In genomic region chr5:172336264-172336663, GRCh38 we compare ENCODE assay signal across 18 cellular contexts. TPM values are rescaled to one million over a fixed set of nuclear protein-coding genes. Genes with fewer than 3 reads are reported as not detected.
DNase-seq lines count a peak whose midpoint lies in the region; ATAC-seq and TF ChIP-seq lines count a peak whose summit lies in the region.
"Had no signal": no experiment of that assay in that cellular context is flagged by ENCODE, and none has a peak within 500 bp of the region (broad histone marks: within the 10 kb centered on the region; RNA-seq: fewer than 3 reads in every experiment).

No MANE protein-coding gene starts in this region.

- no peaks in the 10 kb centered on the region for H3K9me2 ChIP-seq in SK-N-SH

- H3K4me2 ChIP-seq in SK-N-SH = no peak overlapping the region
- H3K4me2 ChIP-seq: KMS-11 had no signal

- no peak overlapping the region for H2AFZ ChIP-seq in SK-N-SH (ENCODE audit: low read depth)

- TF ChIP-seq EP300 in SK-N-SH (IDR thresholded peaks at IDR 0.05; ENCODE audit: borderline replicate concordance in 1 of 2, low read depth in 1 of 2, low read length in 1 of 2) = no peak

- no peak overlapping the region for H3K27ac ChIP-seq in SK-N-SH (ENCODE audit: low read depth in 2 of 2, low read length in 1 of 2)
- H3K27ac ChIP-seq: 22Rv1, KMS-11 had no signal

- TF ChIP-seq CTCF in SK-N-SH (IDR thresholded peaks at IDR 0.05) = no peak

- DNase-seq in DMS 273 (lab: John Stamatoyannopoulos, UW; ENCODE audit: unreplicated experiment) (peak; percentile 62), DMS 273 treated with DMSO at 0.1 percent for 48 hours (lab: John Stamatoyannopoulos, UW) (no peak), SK-N-SH (peak; percentile 49), SHP77 treated with DMSO at 0.1 percent for 48 hours (lab: John Stamatoyannopoulos, UW) (peak; percentile 13)
- no peak for DNase-seq in activated T-cell treated with anti-CD3 and anti-CD28 coated beads, Interleukin-2, amount 50 U/mL, for 72 hours
- DNase-seq in stimulated activated CD4-positive, alpha-beta T cell treated with anti-CD3 and anti-CD28 coated beads, Interleukin-4, amount 100 ng/mL, for 4 hours = no peak
- DNase-seq: CD8-positive, alpha-beta memory T cell; NCI-H187 treated with DMSO at 0.1 percent for 48 hours; NCI-H774 had no signal

- H4K20me1 ChIP-seq in SK-N-SH (ENCODE audit: insufficient read depth) = no peaks in the 10 kb centered on the region

- peaks cover 0 to 15% of the 10 kb centered on the region in 2 experiments; a peak in 1 of 4 replicates for H3K4me1 ChIP-seq in SK-N-SH (ENCODE audit: control insufficient read depth in 1 of 2, insufficient read depth in 2 of 2, low read depth in 1 of 2, low read length in 1 of 2)

- no peak for TF ChIP-seq RAD21 in SK-N-SH (IDR thresholded peaks at IDR 0.05; ENCODE audit: low read length)

- H3K27ac Mint-ChIP-seq in activated T-cell treated with anti-CD3 and anti-CD28 coated beads, Interleukin-2, amount 50 U/mL, for 72 hours = no peak overlapping the region
- H3K27ac Mint-ChIP-seq: B cell, HFFc6 had no signal

- POLR2A ChIA-PET in SK-N-SH (lab: Yijun Ruan, JAX) = no interaction called here

- no peaks in the 10 kb centered on the region for H3K36me3 Mint-ChIP-seq in activated T-cell treated with anti-CD3 and anti-CD28 coated beads, Interleukin-2, amount 50 U/mL, for 72 hours (ENCODE audit: insufficient read depth in 2 of 2)
- H3K36me3 Mint-ChIP-seq: CD8-positive, alpha-beta memory T cell had no signal

- no peaks in the 10 kb centered on the region for H3K79me2 ChIP-seq in SK-N-SH (ENCODE audit: insufficient read depth)

- no peak overlapping the region for H3K9ac ChIP-seq in SK-N-SH
- H3K9ac ChIP-seq: KMS-11 had no signal

- no peaks in the 10 kb centered on the region for H3K27me3 Mint-ChIP-seq in activated T-cell treated with anti-CD3 and anti-CD28 coated beads, Interleukin-2, amount 50 U/mL, for 72 hours (ENCODE audit: low read depth)

- H3K27me3 ChIP-seq in SK-N-SH (ENCODE audit: insufficient read depth) = no peaks in the 10 kb centered on the region

- H3K36me3 ChIP-seq in SK-N-SH (replicated peaks in 1 of 2; ENCODE audit: control insufficient read depth in 1 of 2, insufficient read depth in 2 of 2, low read length in 1 of 2) = peaks cover 20 to 40% of the 10 kb centered on the region in 2 experiments

- CTCF ChIA-PET in SK-N-SH (lab: Yijun Ruan, JAX) = no interaction called here

- H3K9me3 Mint-ChIP-seq in activated T-cell treated with anti-CD3 and anti-CD28 coated beads, Interleukin-2, amount 50 U/mL, for 72 hours = no peaks in the 10 kb centered on the region
- H3K9me3 Mint-ChIP-seq: CD8-positive, alpha-beta memory T cell; HFFc6 had no signal

- 91% methylated on average over 10 of the region's 10 CpGs for WGBS in SK-N-SH (ENCODE audit: low lambda C conversion rate)

- H3K4me3 Mint-ChIP-seq in activated T-cell treated with anti-CD3 and anti-CD28 coated beads, Interleukin-2, amount 50 U/mL, for 72 hours = no peak overlapping the region
- H3K4me3 Mint-ChIP-seq: B cell; CD8-positive, alpha-beta memory T cell; HFFc6 had no signal

- no peak for ATAC-seq in SK-N-SH treated with all-trans-retinoic acid at 6 μM for 48 hours
- ATAC-seq in activated T-cell treated with anti-CD3 and anti-CD28 coated beads, Interleukin-2, amount 50 U/mL, for 72 hours (replicated peaks in 1 of 2) = no peak
- ATAC-seq in HG03095 (IDR thresholded peaks at IDR 0.05; ENCODE audit: unreplicated experiment) = no peak
- ATAC-seq: HepG2, Panc1, Right ventricle myocardium inferior had no signal

- no peak overlapping the region for H3K4me3 ChIP-seq in SK-N-SH (ENCODE audit: low read depth in 2 of 2, low read length in 1 of 2)

- H3F3A ChIP-seq in SK-N-SH (replicated peaks; ENCODE audit: insufficient read depth) = no peaks in the 10 kb centered on the region

- H3K4me1 Mint-ChIP-seq in activated T-cell treated with anti-CD3 and anti-CD28 coated beads, Interleukin-2, amount 50 U/mL, for 72 hours (ENCODE audit: low read depth) = peaks cover 4% of the 10 kb centered on the region
- H3K4me1 Mint-ChIP-seq: B cell; CD8-positive, alpha-beta memory T cell had no signal

- no peaks in the 10 kb centered on the region for H3K9me3 ChIP-seq in SK-N-SH

TF ChIP-seq in SK-N-SH, 30 proteins besides CTCF, POLR2A, EP300 and RAD21:
- TF ChIP-seq NFIC (IDR thresholded peaks at IDR 0.05; ENCODE audit: borderline replicate concordance) = no peak
- no peak for TF ChIP-seq RCOR1 (IDR thresholded peaks at IDR 0.05; ENCODE audit: low read length)
- no peak for TF ChIP-seq IRF3 (IDR thresholded peaks at IDR 0.05; ENCODE audit: low read depth, low read length)
- TF ChIP-seq EZH2phosphoT487 (IDR thresholded peaks at IDR 0.05; ENCODE audit: borderline replicate concordance, low read depth) = no peak
- TF ChIP-seq MEF2A (IDR thresholded peaks at IDR 0.05; ENCODE audit: borderline replicate concordance, low read depth) = no peak
- no peak for TF ChIP-seq POLR2AphosphoS5 (IDR thresholded peaks at IDR 0.05; ENCODE audit: low read depth, low read length)
- no peak for TF ChIP-seq MXI1 (IDR thresholded peaks at IDR 0.05; ENCODE audit: low read depth, low read length)

TF ChIP-seq in SK-N-SH treated with all-trans-retinoic acid at 6 μM for 48 hours, 23 proteins besides CTCF, POLR2A, EP300 and RAD21 (continues in another document):
- TF ChIP-seq OSR1 (CRISPR knock-in tag; IDR thresholded peaks at IDR 0.05) = no peak
- TF ChIP-seq ZFP3 (CRISPR knock-in tag; IDR thresholded peaks at IDR 0.05) = no peak
- no peak for TF ChIP-seq PATZ1 (CRISPR knock-in tag; IDR thresholded peaks at IDR 0.05; ENCODE audit: borderline replicate concordance)
- no peak for TF ChIP-seq ISL1 (CRISPR knock-in tag; IDR thresholded peaks at IDR 0.05)
- no peak for TF ChIP-seq BACH2 (CRISPR knock-in tag; IDR thresholded peaks at IDR 0.05; ENCODE audit: borderline replicate concordance)
- TF ChIP-seq ZNF565 (CRISPR knock-in tag; conservative IDR thresholded peaks at IDR 0.05; ENCODE audit: low read depth) = no peak
- no peak for TF ChIP-seq CSRNP3 (CRISPR knock-in tag; IDR thresholded peaks at IDR 0.05)
- no peak for TF ChIP-seq TSHZ2 (CRISPR knock-in tag; IDR thresholded peaks at IDR 0.05)
- no peak for TF ChIP-seq CSDC2 (CRISPR knock-in tag; IDR thresholded peaks at IDR 0.05)
- no peak for TF ChIP-seq PPARA (CRISPR knock-in tag; IDR thresholded peaks at IDR 0.05; ENCODE audit: borderline replicate concordance)
- TF ChIP-seq ZC3H10 (CRISPR knock-in tag; IDR thresholded peaks at IDR 0.05) = no peak
- no peak for TF ChIP-seq ESRRG (CRISPR knock-in tag; IDR thresholded peaks at IDR 0.05)
- TF ChIP-seq SNAI2 (CRISPR knock-in tag; IDR thresholded peaks at IDR 0.05) = no peak
- TF ChIP-seq ARNTL (CRISPR knock-in tag; IDR thresholded peaks at IDR 0.05; ENCODE audit: borderline replicate concordance, low read depth) = no peak

RNA-seq across cellular contexts. Expression of gene UBTD2, which starts 52.7 kb away (rescaled TPM):
- 13.8 and 15.5 TPM in 2 replicates for polyA plus RNA-seq in SK-N-SH (2012; rRNA removed)
- 21.8 and 23.7 TPM in 2 replicates for polyA plus RNA-seq in SK-N-SH (2012; cell fraction: cytosol; rRNA removed)
- polyA plus RNA-seq in SK-N-SH (2012; cell fraction: nucleus; rRNA removed) = 4.6 and 7.5 TPM in 2 replicates
- 1 to 10 TPM; 6.5 to 7.2 TPM for total RNA-seq in activated T-cell treated with anti-CD3 and anti-CD28 coated beads, Interleukin-2, amount 50 U/mL, for 72 hours

Comparison
In these comparisons a context has a peak if more than half of its experiments do, and no peak if none do; other contexts are left out.
1. DNase-seq: peak in DMS 273 (single experiment), SK-N-SH (single experiment) and SHP77 treated with DMSO at 0.1 percent for 48 hours (single experiment); none in DMS 273 treated with DMSO at 0.1 percent for 48 hours (single experiment), activated T-cell treated with anti-CD3 and anti-CD28 coated beads, Interleukin-2, amount 50 U/mL, for 72 hours (0 of 2) and stimulated activated CD4-positive, alpha-beta T cell treated with anti-CD3 and anti-CD28 coated beads, Interleukin-4, amount 100 ng/mL, for 4 hours (0 of 2).